Comparison of ENCODE assay signal across 6 cellular contexts in genomic region chr2:137381731-137382130, GRCh38.
"Had no signal": no experiment of that assay in that cellular context is flagged by ENCODE, and none has a peak within 500 bp of the region (broad histone marks: within the 10 kb centered on the region; RNA-seq: fewer than 3 reads in every experiment).

No MANE protein-coding gene starts in this region.

- H3K4me1 Mint-ChIP-seq: IgD-negative memory B cell had no signal

- DNase-seq: IMR-90, KBM-7 had no signal

- H3K27ac ChIP-seq: HL-60 had no signal

- ATAC-seq: HepG2, K562 had no signal

- H3K36me3 Mint-ChIP-seq: IgD-negative memory B cell had no signal

- H3K4me3 ChIP-seq: K562 had no signal

- H3K27me3 Mint-ChIP-seq: IgD-negative memory B cell had no signal

- H3K4me3 Mint-ChIP-seq: IgD-negative memory B cell had no signal

- H3K27ac Mint-ChIP-seq: IgD-negative memory B cell had no signal
